ENCODE assay signal across 1 cellular context in the genomic region with DNA sequence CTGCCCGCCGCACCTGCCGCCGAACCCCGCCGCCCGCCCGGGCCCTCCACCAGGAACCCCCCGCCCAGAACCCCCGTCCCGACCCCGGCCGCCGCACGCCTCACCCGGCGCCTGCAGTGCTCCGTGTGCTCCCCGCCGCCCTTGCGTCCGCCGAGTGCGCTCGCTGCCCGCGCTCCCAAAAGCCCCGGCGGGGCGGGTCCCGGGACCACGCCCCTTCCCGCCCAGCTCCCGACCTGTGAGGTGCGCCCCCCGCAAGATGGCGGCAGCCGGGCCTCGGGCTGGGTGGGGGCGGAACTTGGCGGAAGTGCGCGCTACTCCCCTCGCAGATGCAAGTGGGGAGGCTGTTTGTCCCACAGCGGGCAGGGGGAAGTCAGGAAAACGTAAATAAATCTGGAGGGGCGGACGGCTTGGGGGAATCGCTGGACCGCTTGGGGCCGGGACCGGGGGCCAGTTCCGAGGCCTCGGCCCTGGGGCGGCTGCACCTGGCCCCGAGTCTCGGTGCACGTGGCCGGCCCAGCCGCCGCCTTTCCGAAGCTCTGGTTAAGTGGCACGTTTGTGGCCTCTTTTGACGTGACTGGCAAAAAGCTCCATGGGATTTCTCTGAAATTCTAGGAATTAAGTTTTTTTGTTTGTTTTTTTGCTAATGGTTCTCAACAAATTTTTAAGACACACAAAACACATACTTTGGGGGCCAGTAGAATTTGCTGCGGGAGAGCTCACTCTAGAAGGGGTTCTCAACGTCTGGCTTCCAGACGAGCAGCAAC.
TF ChIP-seq lines count a peak whose summit lies in the region.

EZR (minus strand) TSS at position 156 of the 764 bp plus-strand sequence. CDS start 1,275 bp downstream, outside the sequence.

TF ChIP-seq in K562, 482 proteins besides CTCF, POLR2A, EP300 and RAD21 (continued from another document and continues in another):
- TF ChIP-seq, protein P1, sequence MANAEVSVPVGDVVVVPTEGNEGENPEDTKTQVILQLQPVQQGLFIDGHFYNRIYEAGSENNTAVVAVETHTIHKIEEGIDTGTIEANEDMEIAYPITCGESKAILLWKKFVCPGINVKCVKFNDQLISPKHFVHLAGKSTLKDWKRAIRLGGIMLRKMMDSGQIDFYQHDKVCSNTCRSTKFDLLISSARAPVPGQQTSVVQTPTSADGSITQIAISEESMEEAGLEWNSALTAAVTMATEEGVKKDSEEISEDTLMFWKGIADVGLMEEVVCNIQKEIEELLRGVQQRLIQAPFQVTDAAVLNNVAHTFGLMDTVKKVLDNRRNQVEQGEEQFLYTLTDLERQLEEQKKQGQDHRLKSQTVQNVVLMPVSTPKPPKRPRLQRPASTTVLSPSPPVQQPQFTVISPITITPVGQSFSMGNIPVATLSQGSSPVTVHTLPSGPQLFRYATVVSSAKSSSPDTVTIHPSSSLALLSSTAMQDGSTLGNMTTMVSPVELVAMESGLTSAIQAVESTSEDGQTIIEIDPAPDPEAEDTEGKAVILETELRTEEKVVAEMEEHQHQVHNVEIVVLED (CRISPR knock-in tag; IDR thresholded peaks at IDR 0.05): 0 out of 2 replicates have a peak, but pooled peaks have one; percentile 28
- no peak for TF ChIP-seq PHTF2 (CRISPR knock-in tag; IDR thresholded peaks at IDR 0.05)
- TF ChIP-seq ZHX1 (conservative IDR thresholded peaks at IDR 0.05; ENCODE audit: low read length): peak; percentile 26; the same call in 1 of the 2 replicates
- TF ChIP-seq ZKSCAN1 (IDR thresholded peaks at IDR 0.05; ENCODE audit: low read depth, low read length): no peak
- no peak for TF ChIP-seq SRSF7 (optimal IDR thresholded peaks at IDR 0.05; ENCODE audit: low read depth, low read length)
- peak; percentile 42 to 65; a peak in 3 of 4 replicates for TF ChIP-seq HDAC1 (IDR thresholded peaks at IDR 0.05)
- TF ChIP-seq NR2C1 (IDR thresholded peaks at IDR 0.05): no peak
- TF ChIP-seq NR2C1 (tag; IDR thresholded peaks at IDR 0.05): peak; percentile 47; the same call in 1 of the 2 replicates
- peak; percentile 86 for TF ChIP-seq GABPB1 (CRISPR knock-in tag; IDR thresholded peaks at IDR 0.05)
- 0 out of 2 replicates have a peak, but pooled peaks have one; percentile 73 for TF ChIP-seq KLF10 (CRISPR knock-in tag; IDR thresholded peaks at IDR 0.05)
- peak; percentile 63 for TF ChIP-seq ZBTB40 (IDR thresholded peaks at IDR 0.05)
- no peak for TF ChIP-seq ZBTB40 (CRISPR knock-in tag; IDR thresholded peaks at IDR 0.05)
- peak; percentile 94 for TF ChIP-seq U2AF1 (optimal IDR thresholded peaks at IDR 0.05; ENCODE audit: low read depth, low read length)
- TF ChIP-seq, protein P2, sequence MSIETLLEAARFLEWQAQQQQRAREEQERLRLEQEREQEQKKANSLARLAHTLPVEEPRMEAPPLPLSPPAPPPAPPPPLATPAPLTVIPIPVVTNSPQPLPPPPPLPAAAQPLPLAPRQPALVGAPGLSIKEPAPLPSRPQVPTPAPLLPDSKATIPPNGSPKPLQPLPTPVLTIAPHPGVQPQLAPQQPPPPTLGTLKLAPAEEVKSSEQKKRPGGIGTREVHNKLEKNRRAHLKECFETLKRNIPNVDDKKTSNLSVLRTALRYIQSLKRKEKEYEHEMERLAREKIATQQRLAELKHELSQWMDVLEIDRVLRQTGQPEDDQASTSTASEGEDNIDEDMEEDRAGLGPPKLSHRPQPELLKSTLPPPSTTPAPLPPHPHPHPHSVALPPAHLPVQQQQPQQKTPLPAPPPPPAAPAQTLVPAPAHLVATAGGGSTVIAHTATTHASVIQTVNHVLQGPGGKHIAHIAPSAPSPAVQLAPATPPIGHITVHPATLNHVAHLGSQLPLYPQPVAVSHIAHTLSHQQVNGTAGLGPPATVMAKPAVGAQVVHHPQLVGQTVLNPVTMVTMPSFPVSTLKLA (conservative IDR thresholded peaks at IDR 0.05): peak; percentile 66 to 85
- TF ChIP-seq NFE2L1 (tag; IDR thresholded peaks at IDR 0.05; ENCODE audit: borderline replicate concordance, low read depth): no peak
- TF ChIP-seq FOS (IDR thresholded peaks at IDR 0.05; ENCODE audit: extremely low read depth, insufficient read length): no peak
- TF ChIP-seq MBD2 (IDR thresholded peaks at IDR 0.05; ENCODE audit: borderline replicate concordance, low read depth): peak; percentile 59; the same call in 1 of the 2 replicates
- TF ChIP-seq PTTG1 (tag; IDR thresholded peaks at IDR 0.05; ENCODE audit: low read depth): no peak
- TF ChIP-seq STAG1 (CRISPR knock-in tag; IDR thresholded peaks at IDR 0.05; ENCODE audit: borderline replicate concordance): peak; percentile 73
- no peak for TF ChIP-seq ZNF436 (CRISPR knock-in tag; IDR thresholded peaks at IDR 0.05)
- peak; percentile 73 for TF ChIP-seq CHD4 (IDR thresholded peaks at IDR 0.05; ENCODE audit: insufficient read depth, insufficient replicate concordance, low read depth, low read length, poor library complexity, severe bottlenecking)
- peak; percentile 88 for TF ChIP-seq ZNF76 (CRISPR knock-in tag; IDR thresholded peaks at IDR 0.05; ENCODE audit: borderline replicate concordance)
- peak; percentile 75 for TF ChIP-seq SUPT5H (IDR thresholded peaks at IDR 0.05)
- TF ChIP-seq MCM7 (IDR thresholded peaks at IDR 0.05): no peak
- peak; percentile 78 for TF ChIP-seq HNRNPLL (IDR thresholded peaks at IDR 0.05; ENCODE audit: low read depth, low read length, poor library complexity, severe bottlenecking)
- peak; percentile 83 for TF ChIP-seq TAF7 (tag; IDR thresholded peaks at IDR 0.05)
- TF ChIP-seq, protein P3, sequence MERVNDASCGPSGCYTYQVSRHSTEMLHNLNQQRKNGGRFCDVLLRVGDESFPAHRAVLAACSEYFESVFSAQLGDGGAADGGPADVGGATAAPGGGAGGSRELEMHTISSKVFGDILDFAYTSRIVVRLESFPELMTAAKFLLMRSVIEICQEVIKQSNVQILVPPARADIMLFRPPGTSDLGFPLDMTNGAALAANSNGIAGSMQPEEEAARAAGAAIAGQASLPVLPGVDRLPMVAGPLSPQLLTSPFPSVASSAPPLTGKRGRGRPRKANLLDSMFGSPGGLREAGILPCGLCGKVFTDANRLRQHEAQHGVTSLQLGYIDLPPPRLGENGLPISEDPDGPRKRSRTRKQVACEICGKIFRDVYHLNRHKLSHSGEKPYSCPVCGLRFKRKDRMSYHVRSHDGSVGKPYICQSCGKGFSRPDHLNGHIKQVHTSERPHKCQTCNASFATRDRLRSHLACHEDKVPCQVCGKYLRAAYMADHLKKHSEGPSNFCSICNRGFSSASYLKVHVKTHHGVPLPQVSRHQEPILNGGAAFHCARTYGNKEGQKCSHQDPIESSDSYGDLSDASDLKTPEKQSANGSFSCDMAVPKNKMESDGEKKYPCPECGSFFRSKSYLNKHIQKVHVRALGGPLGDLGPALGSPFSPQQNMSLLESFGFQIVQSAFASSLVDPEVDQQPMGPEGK (CRISPR knock-in tag; IDR thresholded peaks at IDR 0.05; ENCODE audit: borderline replicate concordance): 0 out of 2 replicates have a peak, but pooled peaks have one; percentile 33
- TF ChIP-seq ZNF644 (tag; IDR thresholded peaks at IDR 0.05; ENCODE audit: low read depth): 0 out of 2 replicates have a peak, but pooled peaks have one; percentile 31
- TF ChIP-seq CHD1 (IDR thresholded peaks at IDR 0.05; ENCODE audit: low read length): peak; percentile 59
- TF ChIP-seq CBX5 (IDR thresholded peaks at IDR 0.05; ENCODE audit: borderline replicate concordance, low read depth): 0 out of 2 replicates have a peak, but pooled peaks have one; percentile 9
- no peak for TF ChIP-seq ZNF174 (CRISPR knock-in tag; IDR thresholded peaks at IDR 0.05)
- TF ChIP-seq IFI16 (CRISPR knock-in tag; IDR thresholded peaks at IDR 0.05): no peak
- TF ChIP-seq, protein P4, sequence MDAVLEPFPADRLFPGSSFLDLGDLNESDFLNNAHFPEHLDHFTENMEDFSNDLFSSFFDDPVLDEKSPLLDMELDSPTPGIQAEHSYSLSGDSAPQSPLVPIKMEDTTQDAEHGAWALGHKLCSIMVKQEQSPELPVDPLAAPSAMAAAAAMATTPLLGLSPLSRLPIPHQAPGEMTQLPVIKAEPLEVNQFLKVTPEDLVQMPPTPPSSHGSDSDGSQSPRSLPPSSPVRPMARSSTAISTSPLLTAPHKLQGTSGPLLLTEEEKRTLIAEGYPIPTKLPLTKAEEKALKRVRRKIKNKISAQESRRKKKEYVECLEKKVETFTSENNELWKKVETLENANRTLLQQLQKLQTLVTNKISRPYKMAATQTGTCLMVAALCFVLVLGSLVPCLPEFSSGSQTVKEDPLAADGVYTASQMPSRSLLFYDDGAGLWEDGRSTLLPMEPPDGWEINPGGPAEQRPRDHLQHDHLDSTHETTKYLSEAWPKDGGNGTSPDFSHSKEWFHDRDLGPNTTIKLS (IDR thresholded peaks at IDR 0.05; ENCODE audit: borderline replicate concordance, low read depth): peak; percentile 90
- TF ChIP-seq ZNF449 (CRISPR knock-in tag; IDR thresholded peaks at IDR 0.05): 0 out of 2 replicates have a peak, but pooled peaks have one; percentile 55
- no peak for TF ChIP-seq KDM2B (CRISPR knock-in tag; IDR thresholded peaks at IDR 0.05)
- TF ChIP-seq ZNF354B (CRISPR knock-in tag; IDR thresholded peaks at IDR 0.05): no peak
- TF ChIP-seq ZNF282 (CRISPR knock-in tag; IDR thresholded peaks at IDR 0.05): 0 out of 2 replicates have a peak, but pooled peaks have one; percentile 36
